ENCODE assay signal across 2 cellular contexts in the genomic region with DNA sequence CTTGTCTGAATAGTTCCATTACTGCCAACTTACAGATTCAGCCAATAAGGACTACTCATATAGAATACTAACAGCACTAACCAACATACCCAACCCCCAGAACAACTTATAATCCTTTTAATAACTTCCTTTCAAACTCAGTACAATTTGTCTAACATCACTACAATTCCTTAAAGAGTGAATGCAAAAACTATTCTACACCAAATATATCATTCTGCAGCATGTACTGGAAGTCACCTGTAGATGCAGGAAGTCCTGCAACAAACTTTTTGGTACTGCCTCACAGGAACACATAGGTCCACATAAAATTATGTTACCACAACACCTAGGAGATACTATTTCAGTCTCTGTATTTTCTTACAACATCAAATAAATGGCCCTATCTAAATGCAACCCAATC.
TF ChIP-seq lines count a peak whose summit lies in the region.

No MANE protein-coding gene starts in this region.

TF ChIP-seq in SK-N-SH, 30 proteins besides CTCF, POLR2A, EP300 and RAD21 (continued from another document):
- TF ChIP-seq, protein P1, sequence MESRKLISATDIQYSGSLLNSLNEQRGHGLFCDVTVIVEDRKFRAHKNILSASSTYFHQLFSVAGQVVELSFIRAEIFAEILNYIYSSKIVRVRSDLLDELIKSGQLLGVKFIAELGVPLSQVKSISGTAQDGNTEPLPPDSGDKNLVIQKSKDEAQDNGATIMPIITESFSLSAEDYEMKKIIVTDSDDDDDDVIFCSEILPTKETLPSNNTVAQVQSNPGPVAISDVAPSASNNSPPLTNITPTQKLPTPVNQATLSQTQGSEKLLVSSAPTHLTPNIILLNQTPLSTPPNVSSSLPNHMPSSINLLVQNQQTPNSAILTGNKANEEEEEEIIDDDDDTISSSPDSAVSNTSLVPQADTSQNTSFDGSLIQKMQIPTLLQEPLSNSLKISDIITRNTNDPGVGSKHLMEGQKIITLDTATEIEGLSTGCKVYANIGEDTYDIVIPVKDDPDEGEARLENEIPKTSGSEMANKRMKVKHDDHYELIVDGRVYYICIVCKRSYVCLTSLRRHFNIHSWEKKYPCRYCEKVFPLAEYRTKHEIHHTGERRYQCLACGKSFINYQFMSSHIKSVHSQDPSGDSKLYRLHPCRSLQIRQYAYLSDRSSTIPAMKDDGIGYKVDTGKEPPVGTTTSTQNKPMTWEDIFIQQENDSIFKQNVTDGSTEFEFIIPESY (IDR thresholded peaks at IDR 0.05; ENCODE audit: borderline replicate concordance, low read depth) = no peak
- TF ChIP-seq JUND (IDR thresholded peaks at IDR 0.05) (no peak), FOSL2 (IDR thresholded peaks at IDR 0.05; ENCODE audit: borderline replicate concordance, low read depth) (no peak), YY1 (IDR thresholded peaks at IDR 0.05; ENCODE audit: low read depth) (no peak), POLR2AphosphoS5 (IDR thresholded peaks at IDR 0.05; ENCODE audit: low read depth, low read length) (no peak), TEAD4 (IDR thresholded peaks at IDR 0.05; ENCODE audit: borderline replicate concordance, insufficient read depth) (no peak), SIN3A (IDR thresholded peaks at IDR 0.05; ENCODE audit: borderline replicate concordance, low read depth, low read length) (no peak), RXRA (IDR thresholded peaks at IDR 0.05; ENCODE audit: borderline replicate concordance, low read depth) (no peak)
- TF ChIP-seq, protein P2, sequence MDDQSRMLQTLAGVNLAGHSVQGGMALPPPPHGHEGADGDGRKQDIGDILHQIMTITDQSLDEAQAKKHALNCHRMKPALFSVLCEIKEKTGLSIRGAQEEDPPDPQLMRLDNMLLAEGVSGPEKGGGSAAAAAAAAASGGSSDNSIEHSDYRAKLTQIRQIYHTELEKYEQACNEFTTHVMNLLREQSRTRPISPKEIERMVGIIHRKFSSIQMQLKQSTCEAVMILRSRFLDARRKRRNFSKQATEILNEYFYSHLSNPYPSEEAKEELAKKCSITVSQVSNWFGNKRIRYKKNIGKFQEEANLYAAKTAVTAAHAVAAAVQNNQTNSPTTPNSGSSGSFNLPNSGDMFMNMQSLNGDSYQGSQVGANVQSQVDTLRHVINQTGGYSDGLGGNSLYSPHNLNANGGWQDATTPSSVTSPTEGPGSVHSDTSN (IDR thresholded peaks at IDR 0.05) = no peak
TF ChIP-seq in SK-N-SH: peak in this region for 0.

TF ChIP-seq in SK-N-SH treated with all-trans-retinoic acid at 6 μM for 48 hours, 23 proteins besides CTCF, POLR2A, EP300 and RAD21 (continued from another document):
- TF ChIP-seq, protein P3, sequence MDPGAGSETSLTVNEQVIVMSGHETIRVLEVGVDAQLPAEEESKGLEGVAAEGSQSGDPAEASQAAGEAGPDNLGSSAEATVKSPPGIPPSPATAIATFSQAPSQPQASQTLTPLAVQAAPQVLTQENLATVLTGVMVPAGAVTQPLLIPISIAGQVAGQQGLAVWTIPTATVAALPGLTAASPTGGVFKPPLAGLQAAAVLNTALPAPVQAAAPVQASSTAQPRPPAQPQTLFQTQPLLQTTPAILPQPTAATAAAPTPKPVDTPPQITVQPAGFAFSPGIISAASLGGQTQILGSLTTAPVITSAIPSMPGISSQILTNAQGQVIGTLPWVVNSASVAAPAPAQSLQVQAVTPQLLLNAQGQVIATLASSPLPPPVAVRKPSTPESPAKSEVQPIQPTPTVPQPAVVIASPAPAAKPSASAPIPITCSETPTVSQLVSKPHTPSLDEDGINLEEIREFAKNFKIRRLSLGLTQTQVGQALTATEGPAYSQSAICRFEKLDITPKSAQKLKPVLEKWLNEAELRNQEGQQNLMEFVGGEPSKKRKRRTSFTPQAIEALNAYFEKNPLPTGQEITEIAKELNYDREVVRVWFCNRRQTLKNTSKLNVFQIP (CRISPR knock-in tag; IDR thresholded peaks at IDR 0.05; ENCODE audit: borderline replicate concordance, low read depth) = no peak
- TF ChIP-seq, protein P4, sequence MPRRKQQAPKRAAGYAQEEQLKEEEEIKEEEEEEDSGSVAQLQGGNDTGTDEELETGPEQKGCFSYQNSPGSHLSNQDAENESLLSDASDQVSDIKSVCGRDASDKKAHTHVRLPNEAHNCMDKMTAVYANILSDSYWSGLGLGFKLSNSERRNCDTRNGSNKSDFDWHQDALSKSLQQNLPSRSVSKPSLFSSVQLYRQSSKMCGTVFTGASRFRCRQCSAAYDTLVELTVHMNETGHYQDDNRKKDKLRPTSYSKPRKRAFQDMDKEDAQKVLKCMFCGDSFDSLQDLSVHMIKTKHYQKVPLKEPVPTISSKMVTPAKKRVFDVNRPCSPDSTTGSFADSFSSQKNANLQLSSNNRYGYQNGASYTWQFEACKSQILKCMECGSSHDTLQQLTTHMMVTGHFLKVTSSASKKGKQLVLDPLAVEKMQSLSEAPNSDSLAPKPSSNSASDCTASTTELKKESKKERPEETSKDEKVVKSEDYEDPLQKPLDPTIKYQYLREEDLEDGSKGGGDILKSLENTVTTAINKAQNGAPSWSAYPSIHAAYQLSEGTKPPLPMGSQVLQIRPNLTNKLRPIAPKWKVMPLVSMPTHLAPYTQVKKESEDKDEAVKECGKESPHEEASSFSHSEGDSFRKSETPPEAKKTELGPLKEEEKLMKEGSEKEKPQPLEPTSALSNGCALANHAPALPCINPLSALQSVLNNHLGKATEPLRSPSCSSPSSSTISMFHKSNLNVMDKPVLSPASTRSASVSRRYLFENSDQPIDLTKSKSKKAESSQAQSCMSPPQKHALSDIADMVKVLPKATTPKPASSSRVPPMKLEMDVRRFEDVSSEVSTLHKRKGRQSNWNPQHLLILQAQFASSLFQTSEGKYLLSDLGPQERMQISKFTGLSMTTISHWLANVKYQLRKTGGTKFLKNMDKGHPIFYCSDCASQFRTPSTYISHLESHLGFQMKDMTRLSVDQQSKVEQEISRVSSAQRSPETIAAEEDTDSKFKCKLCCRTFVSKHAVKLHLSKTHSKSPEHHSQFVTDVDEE (CRISPR knock-in tag; IDR thresholded peaks at IDR 0.05) = no peak
- TF ChIP-seq, protein P5, sequence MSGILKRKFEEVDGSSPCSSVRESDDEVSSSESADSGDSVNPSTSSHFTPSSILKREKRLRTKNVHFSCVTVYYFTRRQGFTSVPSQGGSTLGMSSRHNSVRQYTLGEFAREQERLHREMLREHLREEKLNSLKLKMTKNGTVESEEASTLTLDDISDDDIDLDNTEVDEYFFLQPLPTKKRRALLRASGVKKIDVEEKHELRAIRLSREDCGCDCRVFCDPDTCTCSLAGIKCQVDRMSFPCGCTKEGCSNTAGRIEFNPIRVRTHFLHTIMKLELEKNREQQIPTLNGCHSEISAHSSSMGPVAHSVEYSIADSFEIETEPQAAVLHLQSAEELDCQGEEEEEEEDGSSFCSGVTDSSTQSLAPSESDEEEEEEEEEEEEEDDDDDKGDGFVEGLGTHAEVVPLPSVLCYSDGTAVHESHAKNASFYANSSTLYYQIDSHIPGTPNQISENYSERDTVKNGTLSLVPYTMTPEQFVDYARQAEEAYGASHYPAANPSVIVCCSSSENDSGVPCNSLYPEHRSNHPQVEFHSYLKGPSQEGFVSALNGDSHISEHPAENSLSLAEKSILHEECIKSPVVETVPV (CRISPR knock-in tag; IDR thresholded peaks at IDR 0.05) = no peak
- no peak for TF ChIP-seq TOX (CRISPR knock-in tag; IDR thresholded peaks at IDR 0.05; ENCODE audit: borderline replicate concordance)
- no peak for TF ChIP-seq ESRRG (CRISPR knock-in tag; IDR thresholded peaks at IDR 0.05)
- TF ChIP-seq PPARA (CRISPR knock-in tag; IDR thresholded peaks at IDR 0.05; ENCODE audit: borderline replicate concordance) = no peak
